ENCODE assay signal across 27 cellular contexts in the genomic region with DNA sequence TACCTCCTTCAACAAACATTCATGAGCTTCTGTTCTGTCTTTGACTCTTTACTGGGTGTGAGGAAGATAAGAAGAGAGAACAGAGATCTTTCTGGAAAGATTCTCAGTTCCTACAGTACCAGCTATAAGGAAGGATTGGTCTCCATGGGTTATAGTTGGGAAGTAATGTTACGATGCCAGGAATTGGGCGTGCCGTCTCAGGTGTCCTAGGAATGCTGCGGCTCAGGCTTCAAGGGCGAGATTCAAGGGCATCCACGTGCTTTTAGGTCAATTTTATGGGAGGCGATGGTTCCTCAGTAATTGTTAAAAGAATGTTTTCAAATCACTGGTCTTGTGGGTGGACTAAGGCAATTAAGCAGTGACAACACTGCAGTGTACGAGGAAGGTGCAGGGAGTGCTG. TPM values are rescaled to one million over a fixed set of nuclear protein-coding genes. Genes with fewer than 3 reads are reported as not detected.
"Had no signal": no experiment of that assay in that cellular context is flagged by ENCODE, and none has a peak within 500 bp of the region (broad histone marks: within the 10 kb centered on the region; RNA-seq: fewer than 3 reads in every experiment).

No MANE protein-coding gene starts in this region.

- H3K4me3 Mint-ChIP-seq: effector memory CD8-positive, alpha-beta T cell; naive thymus-derived CD4-positive, alpha-beta T cell; nephron; stimulated activated memory B cell treated with anti-CD40 and anti-IgM and Interleukin-4, amounts not matched to agents 10 μg/mL and 1 μg/mL and 100 μg/mL, for 72 hours; stimulated activated naive CD8-positive, alpha-beta T cell treated with anti-CD3 and anti-CD28 coated beads, Interleukin-15, Interleukin-2, amounts not matched to agents 100 ng/mL and 50 ng/mL, for 24 hours had no signal

- FAIRE-seq: endometrium, frontal cortex, kidney, pancreas had no signal

- H3K27me3 ChIP-seq: neutrophil, pancreas, right atrium auricular region, tibial nerve had no signal

- H3K27ac Mint-ChIP-seq: nephron; stimulated activated memory B cell treated with anti-CD40 and anti-IgM and Interleukin-4, amounts not matched to agents 10 μg/mL and 1 μg/mL and 100 μg/mL, for 72 hours; stimulated activated naive CD8-positive, alpha-beta T cell treated with anti-CD3 and anti-CD28 coated beads, Interleukin-15, Interleukin-2, amounts not matched to agents 100 ng/mL and 50 ng/mL, for 24 hours had no signal

- DNase-seq: caudate nucleus; cerebellar nuclear complex; cortex of kidney; effector memory CD8-positive, alpha-beta T cell; head of caudate nucleus; kidney; mammary epithelial cell; mesendoderm; midbrain; naive thymus-derived CD4-positive, alpha-beta T cell; pancreas; stimulated activated CD4-positive, alpha-beta T cell treated with anti-CD3 and anti-CD28 coated beads, Interleukin-4, amount 100 ng/mL, for 4 hours had no signal

- H3K27ac ChIP-seq: neutrophil, pancreas, prostate gland, right atrium auricular region, thoracic aorta, tibial nerve had no signal

- H3K4me1 Mint-ChIP-seq: nephron; stimulated activated memory B cell treated with anti-CD40 and anti-IgM and Interleukin-4, amounts not matched to agents 10 μg/mL and 1 μg/mL and 100 μg/mL, for 72 hours had no signal

- H3K4me2 ChIP-seq: smooth muscle cell had no signal

- H3K4me3 ChIP-seq: pancreas, prostate gland, right atrium auricular region, smooth muscle cell, thoracic aorta, tibial nerve had no signal

- H3K4me1 ChIP-seq: prostate gland, right atrium auricular region, tibial nerve had no signal

- H3K9me3 ChIP-seq: neutrophil, pancreas, prostate gland, right atrium auricular region, thoracic aorta, tibial nerve had no signal

- H3K27me3 Mint-ChIP-seq: effector memory CD8-positive, alpha-beta T cell; naive thymus-derived CD4-positive, alpha-beta T cell; stimulated activated memory B cell treated with anti-CD40 and anti-IgM and Interleukin-4, amounts not matched to agents 10 μg/mL and 1 μg/mL and 100 μg/mL, for 72 hours; stimulated activated naive CD8-positive, alpha-beta T cell treated with anti-CD3 and anti-CD28 coated beads, Interleukin-15, Interleukin-2, amounts not matched to agents 100 ng/mL and 50 ng/mL, for 24 hours had no signal

- ATAC-seq: effector memory CD8-positive, alpha-beta T cell; left lobe of liver; naive thymus-derived CD4-positive, alpha-beta T cell; pancreas; sciatic nerve; stimulated activated memory B cell treated with anti-CD40 and anti-IgM and Interleukin-4, amounts not matched to agents 10 μg/mL and 1 μg/mL and 100 μg/mL, for 72 hours had no signal

- H3K9me3 Mint-ChIP-seq: effector memory CD8-positive, alpha-beta T cell; naive thymus-derived CD4-positive, alpha-beta T cell; stimulated activated memory B cell treated with anti-CD40 and anti-IgM and Interleukin-4, amounts not matched to agents 10 μg/mL and 1 μg/mL and 100 μg/mL, for 72 hours; stimulated activated naive CD8-positive, alpha-beta T cell treated with anti-CD3 and anti-CD28 coated beads, Interleukin-15, Interleukin-2, amounts not matched to agents 100 ng/mL and 50 ng/mL, for 24 hours had no signal

RNA-seq across cellular contexts. Expression of a gene that starts 44.4 kb away (rescaled TPM):
- total RNA-seq: dermis microvascular lymphatic vessel endothelial cell; fibroblast of villous mesenchyme; naive thymus-derived CD4-positive, alpha-beta T cell had no signal
